Comparison of ENCODE assay signal across 8 cellular contexts in genomic region chr9:70110194-70111041, GRCh38.
DNase-seq lines count a peak whose midpoint lies in the region; ATAC-seq and TF ChIP-seq lines count a peak whose summit lies in the region.

No MANE protein-coding gene starts in this region.

- ATAC-seq in GM19324 (IDR thresholded peaks at IDR 0.05; ENCODE audit: low FRiP score, unreplicated experiment) (peak; percentile 17), sciatic nerve (peak; percentile 77), GM18907 (IDR thresholded peaks at IDR 0.05; ENCODE audit: unreplicated experiment) (no peak), HG02642 (IDR thresholded peaks at IDR 0.05; ENCODE audit: poor library complexity, unreplicated experiment) (no peak)

- no peak overlapping the region for H3K27ac Mint-ChIP-seq in activated T-helper 1 cell treated with anti-CD3 and anti-CD28 coated beads, Interleukin-12 subunit alpha, Interleukin-12 subunit beta, Interleukin-2, Interleukin-4 antibody, amounts not matched to agents 30 ng/mL and 10 ng/mL and 1 ng/mL, durations not matched to agents 14 hours and 24 hours and 36 hours

- intact Hi-C loops in sciatic nerve (cut with DNase I) = loop anchor here (5.0 kb wide), 1 partner anchor 138 kb away; no protein-coding TSS in a partner anchor
- intact Hi-C loops in activated T-helper 1 cell treated with anti-CD3 and anti-CD28 coated beads, Interleukin-12 subunit alpha, Interleukin-12 subunit beta, Interleukin-2, Interleukin-4 antibody, amounts not matched to agents 30 ng/mL and 10 ng/mL and 1 ng/mL, durations not matched to agents 14 hours and 24 hours and 36 hours (cut with micrococcal nuclease) = loop anchor here (1.0 to 5.0 kb wide), 2 partner anchors 138 to 688 kb away; no protein-coding TSS in a partner anchor

- H3K36me3 Mint-ChIP-seq in activated T-helper 1 cell treated with anti-CD3 and anti-CD28 coated beads, Interleukin-12 subunit alpha, Interleukin-12 subunit beta, Interleukin-2, Interleukin-4 antibody, amounts not matched to agents 30 ng/mL and 10 ng/mL and 1 ng/mL, durations not matched to agents 14 hours and 24 hours and 36 hours (ENCODE audit: low read depth) = no peaks in the 10 kb centered on the region

- CTCF ChIA-PET in HEK293T (lab: Yijun Ruan, JAX) = interaction anchor here (0.6 to 3.5 kb wide), 8 partner anchors 10 to 142 kb away, joined by 3 to 16 read pairs (median 3); no protein-coding TSS in a partner anchor

- no peaks in the 10 kb centered on the region for H3K9me3 Mint-ChIP-seq in activated T-helper 1 cell treated with anti-CD3 and anti-CD28 coated beads, Interleukin-12 subunit alpha, Interleukin-12 subunit beta, Interleukin-2, Interleukin-4 antibody, amounts not matched to agents 30 ng/mL and 10 ng/mL and 1 ng/mL, durations not matched to agents 14 hours and 24 hours and 36 hours

- DNase-seq in NCI-H1417 treated with DMSO at 0.1 percent for 48 hours (lab: John Stamatoyannopoulos, UW) (peak; percentile 83), brain pericyte (ENCODE audit: low read depth, low spot score) (peak; percentile 18), sciatic nerve (ENCODE audit: low spot score) (no peak), HEK293T (ENCODE audit: extremely low spot score) (no peak)
- no peak for DNase-seq in activated T-helper 1 cell treated with anti-CD3 and anti-CD28 coated beads, Interleukin-12 subunit alpha, Interleukin-12 subunit beta, Interleukin-2, Interleukin-4 antibody, amounts not matched to agents 30 ng/mL and 10 ng/mL and 1 ng/mL, durations not matched to agents 14 hours and 24 hours and 36 hours (ENCODE audit: low spot score)

- peaks cover 7% of the 10 kb centered on the region for H3K27me3 Mint-ChIP-seq in activated T-helper 1 cell treated with anti-CD3 and anti-CD28 coated beads, Interleukin-12 subunit alpha, Interleukin-12 subunit beta, Interleukin-2, Interleukin-4 antibody, amounts not matched to agents 30 ng/mL and 10 ng/mL and 1 ng/mL, durations not matched to agents 14 hours and 24 hours and 36 hours (ENCODE audit: insufficient read depth)

- no peak overlapping the region for H3K4me3 Mint-ChIP-seq in activated T-helper 1 cell treated with anti-CD3 and anti-CD28 coated beads, Interleukin-12 subunit alpha, Interleukin-12 subunit beta, Interleukin-2, Interleukin-4 antibody, amounts not matched to agents 30 ng/mL and 10 ng/mL and 1 ng/mL, durations not matched to agents 14 hours and 24 hours and 36 hours

- POLR2A ChIA-PET in HEK293T (lab: Yijun Ruan, JAX) = no interaction called here

- peaks cover 15% of the 10 kb centered on the region for H3K4me1 Mint-ChIP-seq in activated T-helper 1 cell treated with anti-CD3 and anti-CD28 coated beads, Interleukin-12 subunit alpha, Interleukin-12 subunit beta, Interleukin-2, Interleukin-4 antibody, amounts not matched to agents 30 ng/mL and 10 ng/mL and 1 ng/mL, durations not matched to agents 14 hours and 24 hours and 36 hours (ENCODE audit: low read depth)

TF ChIP-seq in HEK293T, 16 proteins besides CTCF, POLR2A, EP300 and RAD21:
- no peak for TF ChIP-seq NFRKB (IDR thresholded peaks at IDR 0.05)

Comparison
In these comparisons a context has a peak if more than half of its experiments do, and no peak if none do; other contexts are left out.
1. ATAC-seq: peak in GM19324 (single experiment) and sciatic nerve (single experiment); none in GM18907 (single experiment) and HG02642 (single experiment).
2. DNase-seq: peak in NCI-H1417 treated with DMSO at 0.1 percent for 48 hours (single experiment) and brain pericyte (single experiment); none in sciatic nerve (single experiment), HEK293T (single experiment) and activated T-helper 1 cell treated with anti-CD3 and anti-CD28 coated beads, Interleukin-12 subunit alpha, Interleukin-12 subunit beta, Interleukin-2, Interleukin-4 antibody, amounts not matched to agents 30 ng/mL and 10 ng/mL and 1 ng/mL, durations not matched to agents 14 hours and 24 hours and 36 hours (single experiment).